Comparison of ENCODE assay signal across 7 cellular contexts in genomic region chr9:7799934-7800285, GRCh38. TPM values are rescaled to one million over a fixed set of nuclear protein-coding genes. Genes with fewer than 3 reads are reported as not detected.
A peak's percentile ranks its signal among the peaks of the same experiment; 100 is the strongest.
DNase-seq lines count a peak whose midpoint lies in the region; ATAC-seq and TF ChIP-seq lines count a peak whose summit lies in the region.

No MANE protein-coding gene starts in this region.

- intact Hi-C loops in ascending aorta (cut with DNase I) (no loop called here), mucosa of descending colon (cut with DNase I, micrococcal nuclease) (no loop called here)

- H3K9me3 ChIP-seq in ascending aorta (no peaks in the 10 kb centered on the region), mucosa of descending colon (no peaks in the 10 kb centered on the region)

- H3K27me3 ChIP-seq in ascending aorta, result no peaks in the 10 kb centered on the region

- H3K4me3 ChIP-seq in ascending aorta (peak overlapping the region; percentile 94 to 98), mucosa of descending colon (no peak overlapping the region)

- ATAC-seq in GM19438 (IDR thresholded peaks at IDR 0.05; ENCODE audit: low read depth, unreplicated experiment), result peak; percentile 15
- ATAC-seq in HG03196 (IDR thresholded peaks at IDR 0.05; ENCODE audit: unreplicated experiment), result peak; percentile 20
- peak; percentile 9 for ATAC-seq in mucosa of descending colon

- no peaks in the 10 kb centered on the region for H3K4me1 ChIP-seq in ascending aorta
- H3K4me1 ChIP-seq in mucosa of descending colon (ENCODE audit: low read depth), result peaks cover 4% of the 10 kb centered on the region

- peak overlapping the region; percentile 83 to 93 for H3K27ac ChIP-seq in ascending aorta

- DNase-seq in ascending aorta (ENCODE audit: low spot score in 2 of 2), result no peak
- DNase-seq in mucosa of descending colon, result no peak
- DNase-seq in NK-92 treated with Interleukin-12 subunit alpha and Interleukin-12 subunit beta, amount 100 ng/mL, for 24 hours (lab: John Stamatoyannopoulos, UW), result no peak
- DNase-seq in amygdala (lab: John Stamatoyannopoulos, UW), result no peak
- DNase-seq in T-helper 9 cell, result no peak

- TF ChIP-seq CTCF in ascending aorta (IDR thresholded peaks at IDR 0.05) (no peak), mucosa of descending colon (IDR thresholded peaks at IDR 0.05) (no peak)

- H3K36me3 ChIP-seq in ascending aorta, result peaks cover 8 to 15% of the 10 kb centered on the region in 2 donors
- H3K36me3 ChIP-seq in mucosa of descending colon (ENCODE audit: low read depth), result no peaks in the 10 kb centered on the region

RNA-seq across cellular contexts. Expression of gene DMAC1, which starts 0.3 kb away (rescaled TPM):
- total RNA-seq in ascending aorta, result 31.5 TPM
- total RNA-seq in mucosa of descending colon, result 10 to 100 TPM; 49.3 to 89.3 (median 73.8) TPM
